14 cellular contexts compared by ENCODE assay signal in genomic region chr13:35695411-35695810, GRCh38.
DNase-seq lines count a peak whose midpoint lies in the region; FAIRE-seq and TF ChIP-seq lines count a peak whose summit lies in the region.
"Had no signal": no experiment of that assay in that cellular context is flagged by ENCODE, and none has a peak within 500 bp of the region (broad histone marks: within the 10 kb centered on the region; RNA-seq: fewer than 3 reads in every experiment).

No MANE protein-coding gene starts in this region.

- H3K9ac ChIP-seq in H1 (replicated peaks in 1 of 4; ENCODE audit: extremely low read depth in 1 of 4, low read depth in 3 of 4, low read length in 3 of 4), result no peak overlapping the region
- H3K9ac ChIP-seq: BLaER1 treated with 17β-estradiol and CSF1 and Interleukin-3, amounts not matched to agents 10 nM and 100 nM; GM23248 had no signal

- H3K23me2 ChIP-seq in H1 (ENCODE audit: low read depth, low read length), result no peaks in the 10 kb centered on the region

- POLR2A ChIA-PET in H1 (lab: Charles Lee; ENCODE audit: partially characterized antibody), result no interaction called here

- TF ChIP-seq EP300 in H1 (IDR thresholded peaks at IDR 0.05; ENCODE audit: borderline replicate concordance in 1 of 2, low read depth in 2 of 2, low read length in 2 of 2), result no peak

- DNase-seq in cardiac septum (ENCODE audit: low spot score) (peak; percentile 72), left ventricle myocardium inferior (no peak), H1 (ENCODE audit: low read depth in 1 of 2, low spot score in 2 of 2) (no peak), hepatocyte (ENCODE audit: low spot score) (no peak), NCI-H345 (lab: John Stamatoyannopoulos, UW) (no peak), NCI-H2081 (lab: John Stamatoyannopoulos, UW) (no peak)
- DNase-seq in activated T-cell treated with anti-CD3 and anti-CD28 coated beads, Interleukin-2, amount 50 U/mL, for 48 hours, result no peak
- DNase-seq: 8988T; CD4-positive, CD25-positive, alpha-beta regulatory T cell; DMS53; GM23248; H7 had no signal

- no peak overlapping the region for H4K5ac ChIP-seq in H1 (ENCODE audit: insufficient read length, low read depth, low read length)

- WGBS in H1 (ENCODE audit: extremely low coverage in 1 of 2, insufficient coverage in 1 of 2, insufficient read length in 1 of 2, insufficient replicate concordance in 2 of 2, low coverage in 1 of 2, low lambda C conversion rate in 2 of 2, missing lambda C conversion rate in 1 of 2), 2 experiments, result 90% methylated on average over 17 of the region's 17 CpGs; no CpG with 5 or more reads in 1 of the 2 experiments
- WGBS in hepatocyte (ENCODE audit: low lambda C conversion rate, missing lambda C conversion rate), result 79% methylated on average over 17 of the region's 17 CpGs

- H3K27me3 ChIP-seq in left ventricle myocardium inferior (ENCODE audit: low read depth), result peaks cover 7% of the 10 kb centered on the region
- peaks cover 0 to 2% (median 0%) of the 10 kb centered on the region in 4 experiments; a peak in 1 of 7 replicates for H3K27me3 ChIP-seq in H1 (replicated peaks in 1 of 4; ENCODE audit: control insufficient read depth in 3 of 4, extremely low read depth in 1 of 4, insufficient read depth in 3 of 4, low read length in 3 of 4)
- H3K27me3 ChIP-seq in hepatocyte, result no peaks in the 10 kb centered on the region
- H3K27me3 ChIP-seq: BLaER1 treated with 17β-estradiol and CSF1 and Interleukin-3, amounts not matched to agents 10 nM and 100 nM had no signal

- no peak overlapping the region for H3K56ac ChIP-seq in H1 (replicated peaks; ENCODE audit: insufficient read length, low read depth, low read length)

- FAIRE-seq in H1 (lab: Jason Lieb, UNC), result no peak
- FAIRE-seq: GM12878 had no signal

- TF ChIP-seq POLR2A in H1 (IDR thresholded peaks at IDR 0.05; ENCODE audit: control extremely low read depth in 1 of 2, low read depth in 2 of 2, low read length in 2 of 2), result no peak

- H3K9me3 ChIP-seq in left ventricle myocardium inferior (replicated peaks) (no peaks in the 10 kb centered on the region), H1 (ENCODE audit: insufficient read depth in 2 of 2, low read depth in 1 of 2, low read length in 1 of 2) (no peaks in the 10 kb centered on the region), hepatocyte (ENCODE audit: low read depth) (no peaks in the 10 kb centered on the region)
- H3K9me3 ChIP-seq: BLaER1 treated with 17β-estradiol and CSF1 and Interleukin-3, amounts not matched to agents 10 nM and 100 nM had no signal

- H4K8ac ChIP-seq in H1 (ENCODE audit: extremely low read depth, insufficient read depth, low read length), result peak overlapping the region; percentile 7; the same call in 1 of the 2 replicates

- H2AFZ ChIP-seq in H1 (ENCODE audit: low read length) (no peak overlapping the region), hepatocyte (no peak overlapping the region)
- H2AFZ ChIP-seq: GM23248 had no signal

- H4K91ac ChIP-seq in H1 (replicated peaks; ENCODE audit: insufficient read length, low read length), result no peak overlapping the region

- no peak overlapping the region for H3K27ac ChIP-seq in left ventricle myocardium inferior (replicated peaks)
- H3K27ac ChIP-seq in H1 (ENCODE audit: low read depth, low read length), result no peak overlapping the region
- peak overlapping the region; percentile 78 for H3K27ac ChIP-seq in hepatocyte
- H3K27ac ChIP-seq: BLaER1 treated with 17β-estradiol and CSF1 and Interleukin-3, amounts not matched to agents 10 nM and 100 nM; GM23248 had no signal

- H3K79me2 ChIP-seq in H1 (ENCODE audit: control insufficient read depth in 1 of 2, insufficient read depth in 2 of 2, low read length in 2 of 2), result no peaks in the 10 kb centered on the region
- no peaks in the 10 kb centered on the region for H3K79me2 ChIP-seq in hepatocyte

- no peak overlapping the region for H3K4ac ChIP-seq in H1 (replicated peaks; ENCODE audit: insufficient read length, low read depth, low read length)

- CTCF ChIA-PET in H1 (lab: Charles Lee; ENCODE audit: partially characterized antibody), result interaction anchor here (0.8 to 1.1 kb wide), 3 partner anchors 21 to 123 kb away, joined by 3 to 5 read pairs (median 4); no protein-coding TSS in a partner anchor

- intact Hi-C loops in cardiac septum (cut with DNase I) (no loop called here), left ventricle myocardium inferior (cut with micrococcal nuclease) (no loop called here)

- H2BK20ac ChIP-seq in H1 (ENCODE audit: low read length), result no peak overlapping the region

- no peaks in the 10 kb centered on the region for H3K4me1 ChIP-seq in left ventricle myocardium inferior
- peaks cover 0 to 10% (median 5%) of the 10 kb centered on the region in 4 experiments; a peak in 5 of 7 replicates for H3K4me1 ChIP-seq in H1 (replicated peaks in 1 of 4; ENCODE audit: control insufficient read depth in 3 of 4, insufficient read depth in 4 of 4, low read length in 3 of 4)
- H3K4me1 ChIP-seq in hepatocyte (ENCODE audit: insufficient read depth), result peaks cover 21% of the 10 kb centered on the region
- H3K4me1 ChIP-seq: BLaER1 treated with 17β-estradiol and CSF1 and Interleukin-3, amounts not matched to agents 10 nM and 100 nM had no signal

- TF ChIP-seq CTCF in left ventricle myocardium inferior (IDR thresholded peaks at IDR 0.05; ENCODE audit: borderline replicate concordance) (no peak), H1 (IDR thresholded peaks at IDR 0.05; ENCODE audit: control extremely low read depth in 1 of 3, insufficient read depth in 1 of 3, low read depth in 1 of 3, low read length in 3 of 3) (no peak), hepatocyte (IDR thresholded peaks at IDR 0.05; ENCODE audit: poor library complexity) (no peak)

- no peak overlapping the region for H3K14ac ChIP-seq in H1 (ENCODE audit: insufficient read length)

- H3K79me1 ChIP-seq in H1 (ENCODE audit: low read depth, low read length), result no peaks in the 10 kb centered on the region

- no peak overlapping the region for H3K4me3 ChIP-seq in left ventricle myocardium inferior
- no peak overlapping the region for H3K4me3 ChIP-seq in H1 (ENCODE audit: extremely low read depth in 1 of 4, insufficient read depth in 2 of 4, low read depth in 3 of 4, low read length in 4 of 4)
- no peak overlapping the region for H3K4me3 ChIP-seq in hepatocyte
- H3K4me3 ChIP-seq: BLaER1 treated with 17β-estradiol and CSF1 and Interleukin-3, amounts not matched to agents 10 nM and 100 nM; GM12878; GM23248 had no signal

- no peak overlapping the region for H2BK12ac ChIP-seq in H1 (ENCODE audit: low read depth, low read length)

- no peaks in the 10 kb centered on the region for H3K9me2 ChIP-seq in hepatocyte (replicated peaks; ENCODE audit: insufficient read depth)

- H3K23ac ChIP-seq in H1 (ENCODE audit: insufficient read length), result no peak overlapping the region

- H2BK5ac ChIP-seq in H1 (ENCODE audit: low read depth, low read length), result no peak overlapping the region

- H2BK15ac ChIP-seq in H1 (ENCODE audit: low read length), result no peak overlapping the region

- H3K36me3 ChIP-seq in left ventricle myocardium inferior (no peaks in the 10 kb centered on the region), H1 (ENCODE audit: control insufficient read depth in 2 of 4, insufficient read depth in 4 of 4, low read length in 3 of 4) (no peaks in the 10 kb centered on the region), hepatocyte (replicated peaks; ENCODE audit: insufficient read depth, low read depth) (no peaks in the 10 kb centered on the region)
- H3K36me3 ChIP-seq: BLaER1 treated with 17β-estradiol and CSF1 and Interleukin-3, amounts not matched to agents 10 nM and 100 nM had no signal

- H3K4me2 ChIP-seq in H1 (ENCODE audit: insufficient read depth in 1 of 2, low read depth in 2 of 2, low read length in 2 of 2), result no peak overlapping the region
- H3K4me2 ChIP-seq in hepatocyte, result no peak overlapping the region
- H3K4me2 ChIP-seq: BLaER1 treated with 17β-estradiol and CSF1 and Interleukin-3, amounts not matched to agents 10 nM and 100 nM had no signal

- H4K20me1 ChIP-seq in H1 (replicated peaks in 1 of 2; ENCODE audit: control insufficient read depth in 1 of 2, insufficient read depth in 2 of 2, low read length in 2 of 2), result no peaks in the 10 kb centered on the region
- H4K20me1 ChIP-seq in hepatocyte (ENCODE audit: insufficient read depth, poor library complexity, severe bottlenecking), result no peaks in the 10 kb centered on the region
- H4K20me1 ChIP-seq: BLaER1 treated with 17β-estradiol and CSF1 and Interleukin-3, amounts not matched to agents 10 nM and 100 nM had no signal

- no peak overlapping the region for H3K18ac ChIP-seq in H1 (ENCODE audit: extremely low read depth, low read length)

- H2AK5ac ChIP-seq in H1 (ENCODE audit: low read depth, low read length), result no peak overlapping the region

- TF ChIP-seq RAD21 in H1 (IDR thresholded peaks at IDR 0.05 in 1 of 2, conservative IDR thresholded peaks at IDR 0.05 in 1 of 2; ENCODE audit: low read depth in 2 of 2, low read length in 2 of 2), result no peak

- no peak overlapping the region for H2BK120ac ChIP-seq in H1 (replicated peaks; ENCODE audit: low read depth, low read length)

TF ChIP-seq in H1, 55 proteins besides CTCF, POLR2A, EP300 and RAD21:
- TF ChIP-seq NRF1 (IDR thresholded peaks at IDR 0.05; ENCODE audit: low read depth, low read length), result no peak
- TF ChIP-seq KDM1A (IDR thresholded peaks at IDR 0.05; ENCODE audit: borderline replicate concordance, low read length), result no peak
- no peak for TF ChIP-seq JUN (IDR thresholded peaks at IDR 0.05; ENCODE audit: low read depth, low read length)
- no peak for TF ChIP-seq POLR2AphosphoS5 (IDR thresholded peaks at IDR 0.05; ENCODE audit: low read depth, low read length)
